Comparison of ENCODE assay signal across 11 cellular contexts in genomic region chr6:110826236-110827129, GRCh38. TPM values are rescaled to one million over a fixed set of nuclear protein-coding genes. Genes with fewer than 3 reads are reported as not detected.
DNase-seq lines count a peak whose midpoint lies in the region; ATAC-seq lines count a peak whose summit lies in the region.
"Had no signal": no experiment of that assay in that cellular context is flagged by ENCODE, and none has a peak within 500 bp of the region (broad histone marks: within the 10 kb centered on the region; RNA-seq: fewer than 3 reads in every experiment).

No MANE protein-coding gene starts in this region.

- intact Hi-C loops in naive thymus-derived CD4-positive, alpha-beta T cell (cut with micrococcal nuclease): no loop called here

- H3K4me1 ChIP-seq in BLaER1 treated with 17β-estradiol and CSF1 and Interleukin-3, amounts not matched to agents 10 nM and 100 nM: peaks cover 12 to 64% (median 22%) of the 10 kb centered on the region in 10 experiments
- no peaks in the 10 kb centered on the region for H3K4me1 ChIP-seq in naive thymus-derived CD4-positive, alpha-beta T cell (ENCODE audit: control insufficient read depth in 2 of 2, insufficient read depth in 2 of 2, low read length in 2 of 2)

- DNase-seq in NOMO-1 treated with dmso at 0.1 percent for 144 hours (lab: John Stamatoyannopoulos, UW; ENCODE audit: unreplicated experiment) (peak; percentile 31), fibroblast of peridontal ligament (ENCODE audit: extremely low read depth) (peak; percentile 8), nucleus accumbens (lab: John Stamatoyannopoulos, UW) (no peak), DMS79 (lab: John Stamatoyannopoulos, UW) (no peak)
- no peak for DNase-seq in naive thymus-derived CD4-positive, alpha-beta T cell
- DNase-seq in T-helper 2 cell treated with Interferon-gamma antibody and Interleukin-4, amounts not matched to agents 5 μg/mL and 100 μg/mL, for 36 hours (ENCODE audit: low spot score): no peak
- DNase-seq: stimulated activated CD4-positive, alpha-beta T cell treated with anti-CD3 and anti-CD28 coated beads, Interleukin-12 subunit alpha, Interleukin-12 subunit beta, amount 100 ng/mL, for 4 hours; T-helper 1 cell had no signal

- H3K36me3 ChIP-seq in BLaER1 treated with 17β-estradiol and CSF1 and Interleukin-3, amounts not matched to agents 10 nM and 100 nM: peaks cover 0 to 7% (median 0%) of the 10 kb centered on the region in 11 experiments; a peak in 2 of 22 replicates
- no peaks in the 10 kb centered on the region for H3K36me3 ChIP-seq in naive thymus-derived CD4-positive, alpha-beta T cell (ENCODE audit: control insufficient read depth in 2 of 3, insufficient read depth in 3 of 3, low read length in 3 of 3)

- H3K36me3 Mint-ChIP-seq in naive thymus-derived CD4-positive, alpha-beta T cell: peaks cover 0 to 2% (median 0%) of the 10 kb centered on the region in 5 donors
- no peaks in the 10 kb centered on the region for H3K36me3 Mint-ChIP-seq in T-helper 2 cell treated with Interferon-gamma antibody and Interleukin-4, amounts not matched to agents 5 μg/mL and 100 μg/mL, for 36 hours (ENCODE audit: low read depth)

- H3K27ac ChIP-seq in BLaER1 treated with 17β-estradiol and CSF1 and Interleukin-3, amounts not matched to agents 10 nM and 100 nM: peak overlapping the region in 10 of 11 experiments; percentile 38 to 89 (median 78); a peak in 19 of 22 replicates
- no peak overlapping the region for H3K27ac ChIP-seq in naive thymus-derived CD4-positive, alpha-beta T cell (ENCODE audit: low read depth, low read length)

- no peak overlapping the region for H3K27ac Mint-ChIP-seq in naive thymus-derived CD4-positive, alpha-beta T cell
- no peak overlapping the region for H3K27ac Mint-ChIP-seq in T-helper 2 cell treated with Interferon-gamma antibody and Interleukin-4, amounts not matched to agents 5 μg/mL and 100 μg/mL, for 36 hours
- H3K27ac Mint-ChIP-seq: memory B cell had no signal

- peaks cover 0 to 7% (median 0%) of the 10 kb centered on the region in 7 donors for H3K4me1 Mint-ChIP-seq in naive thymus-derived CD4-positive, alpha-beta T cell
- H3K4me1 Mint-ChIP-seq in T-helper 2 cell treated with Interferon-gamma antibody and Interleukin-4, amounts not matched to agents 5 μg/mL and 100 μg/mL, for 36 hours (ENCODE audit: low read depth): peaks cover 11% of the 10 kb centered on the region
- H3K4me1 Mint-ChIP-seq: memory B cell had no signal

- H3K27me3 Mint-ChIP-seq in naive thymus-derived CD4-positive, alpha-beta T cell: peaks cover 0 to 12% (median 0%) of the 10 kb centered on the region in 5 donors
- peaks cover 11% of the 10 kb centered on the region for H3K27me3 Mint-ChIP-seq in T-helper 2 cell treated with Interferon-gamma antibody and Interleukin-4, amounts not matched to agents 5 μg/mL and 100 μg/mL, for 36 hours (ENCODE audit: low read depth)
- H3K27me3 Mint-ChIP-seq: memory B cell had no signal

- ATAC-seq in naive thymus-derived CD4-positive, alpha-beta T cell: peak; percentile 78
- ATAC-seq in HG02973 (IDR thresholded peaks at IDR 0.05; ENCODE audit: unreplicated experiment): no peak

- H3K4me3 ChIP-seq in BLaER1 treated with 17β-estradiol and CSF1 and Interleukin-3, amounts not matched to agents 10 nM and 100 nM: peak overlapping the region in 1 of 10 experiments; percentile 29; a peak in 1 of 20 replicates
- H3K4me3 ChIP-seq in naive thymus-derived CD4-positive, alpha-beta T cell (ENCODE audit: low read length): no peak overlapping the region

- POLR2A ChIA-PET in naive thymus-derived CD4-positive, alpha-beta T cell (lab: Charles Lee): interaction anchor here (0.6 to 1.7 kb wide), 3 partner anchors 11 to 181 kb away, joined by 4 to 6 read pairs (median 5); partner anchors contain the start of gene CDK19

- H4K20me1 ChIP-seq in BLaER1 treated with 17β-estradiol and CSF1 and Interleukin-3, amounts not matched to agents 10 nM and 100 nM: no peaks in the 10 kb centered on the region

- CTCF ChIA-PET in naive thymus-derived CD4-positive, alpha-beta T cell (lab: Charles Lee): interaction anchor here (0.5 kb wide), 1 partner anchor 24 kb away, joined by 4 read pairs; no protein-coding TSS in a partner anchor

- H3K27me3 ChIP-seq in BLaER1 treated with 17β-estradiol and CSF1 and Interleukin-3, amounts not matched to agents 10 nM and 100 nM: no peaks in the 10 kb centered on the region
- no peaks in the 10 kb centered on the region for H3K27me3 ChIP-seq in naive thymus-derived CD4-positive, alpha-beta T cell (ENCODE audit: control insufficient read depth in 2 of 2, insufficient read depth in 2 of 2, low read length in 2 of 2)

- peak overlapping the region in 10 of 11 experiments; percentile 34 to 77 (median 62); a peak in 19 of 22 replicates for H3K9ac ChIP-seq in BLaER1 treated with 17β-estradiol and CSF1 and Interleukin-3, amounts not matched to agents 10 nM and 100 nM

- H3K9me3 ChIP-seq in BLaER1 treated with 17β-estradiol and CSF1 and Interleukin-3, amounts not matched to agents 10 nM and 100 nM (replicated peaks in 1 of 11): no peaks in the 10 kb centered on the region; a peak in 1 of 22 replicates
- no peaks in the 10 kb centered on the region for H3K9me3 ChIP-seq in naive thymus-derived CD4-positive, alpha-beta T cell (ENCODE audit: control insufficient read depth in 2 of 3, low read length in 3 of 3)

- H3K4me2 ChIP-seq in BLaER1 treated with 17β-estradiol and CSF1 and Interleukin-3, amounts not matched to agents 10 nM and 100 nM: peak overlapping the region; percentile 24 to 79 (median 50); a peak in 20 of 22 replicates

- no peaks in the 10 kb centered on the region for H3K9me3 Mint-ChIP-seq in naive thymus-derived CD4-positive, alpha-beta T cell
- H3K9me3 Mint-ChIP-seq in T-helper 2 cell treated with Interferon-gamma antibody and Interleukin-4, amounts not matched to agents 5 μg/mL and 100 μg/mL, for 36 hours: no peaks in the 10 kb centered on the region
- H3K9me3 Mint-ChIP-seq: memory B cell had no signal

- no peak overlapping the region for H3K4me3 Mint-ChIP-seq in naive thymus-derived CD4-positive, alpha-beta T cell
- no peak overlapping the region for H3K4me3 Mint-ChIP-seq in T-helper 2 cell treated with Interferon-gamma antibody and Interleukin-4, amounts not matched to agents 5 μg/mL and 100 μg/mL, for 36 hours
- H3K4me3 Mint-ChIP-seq: memory B cell had no signal

RNA-seq across cellular contexts. Expression of gene CDK19, which starts 11.2 kb away (rescaled TPM):
- total RNA-seq in naive thymus-derived CD4-positive, alpha-beta T cell: 10 to 100 TPM; 11.3 to 24.4 (median 21.0) TPM
- polyA plus RNA-seq in naive thymus-derived CD4-positive, alpha-beta T cell: 1 to 10 TPM; 1.3 to 1.4 TPM

RNA-seq across cellular contexts. Expression of gene AMD1, which starts 48.1 kb away (rescaled TPM):
- 100 to 1,000 TPM in 2 of 5 experiments, 10 to 100 TPM in 3; 61.1 to 105 (median 73.8) TPM for total RNA-seq in naive thymus-derived CD4-positive, alpha-beta T cell
- 10 to 100 TPM; 54.9 to 55.4 TPM for polyA plus RNA-seq in naive thymus-derived CD4-positive, alpha-beta T cell

Comparison
In these comparisons a context has a peak if more than half of its experiments do, and no peak if none do; other contexts are left out.
1. DNase-seq: peak in NOMO-1 treated with dmso at 0.1 percent for 144 hours (single experiment) and fibroblast of peridontal ligament (single experiment); none in naive thymus-derived CD4-positive, alpha-beta T cell (0 of 9), nucleus accumbens (0 of 56), DMS79 (single experiment) and T-helper 2 cell treated with Interferon-gamma antibody and Interleukin-4, amounts not matched to agents 5 μg/mL and 100 μg/mL, for 36 hours (single experiment).